Comparison of ENCODE assay signal across 9 cellular contexts in the genomic region with DNA sequence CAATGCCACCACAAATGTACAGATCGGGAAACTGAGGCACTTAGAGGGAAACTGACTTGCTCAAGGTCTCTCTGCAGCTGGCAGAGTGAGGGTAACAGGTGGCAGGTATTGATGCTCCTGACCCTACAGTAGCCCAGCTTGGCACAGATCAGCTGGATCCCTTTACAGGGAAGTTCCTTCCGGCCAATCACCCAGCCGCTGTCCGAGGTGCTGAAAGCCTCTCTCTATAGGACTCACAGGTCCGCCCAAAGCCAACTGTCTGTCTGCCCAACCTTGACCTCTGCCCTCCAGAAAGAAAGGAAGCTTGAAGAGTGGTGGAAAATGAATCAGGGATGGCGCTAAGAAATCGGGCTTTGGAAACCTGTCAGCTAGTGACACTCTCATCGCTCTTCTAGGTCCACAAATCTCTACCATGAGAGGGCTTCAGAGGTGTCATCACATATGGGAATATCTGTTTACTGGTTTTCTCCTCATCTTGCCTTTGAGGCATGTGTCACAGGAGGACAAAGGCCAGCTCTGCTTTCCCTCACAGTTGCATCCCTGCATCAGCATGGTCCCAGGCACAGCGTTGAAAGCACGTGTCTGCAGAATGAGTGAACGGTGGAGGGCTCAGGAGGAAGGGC.
DNase-seq lines count a peak whose midpoint lies in the region; ATAC-seq, FAIRE-seq and TF ChIP-seq lines count a peak whose summit lies in the region.
"Had no signal": no experiment of that assay in that cellular context is flagged by ENCODE, and none has a peak within 500 bp of the region (broad histone marks: within the 10 kb centered on the region; RNA-seq: fewer than 3 reads in every experiment).

No MANE protein-coding gene starts in this region.

- H3K36me3 Mint-ChIP-seq in Calu3 (ENCODE audit: insufficient read depth, unreplicated experiment) = no peaks in the 10 kb centered on the region

- H3K4me1 ChIP-seq in adipocyte (ENCODE audit: control insufficient read depth, insufficient read depth, low read length) = peaks cover 17% of the 10 kb centered on the region

- TF ChIP-seq CTCF in Calu3 (IDR thresholded peaks at IDR 0.05; ENCODE audit: unreplicated experiment) (no peak), LNCaP clone FGC (IDR thresholded peaks at IDR 0.05; ENCODE audit: control insufficient read depth, extremely low read depth, insufficient read depth) (no peak)

- H3K9me3 ChIP-seq in adipocyte (ENCODE audit: control insufficient read depth, low read length) = no peaks in the 10 kb centered on the region

- no peaks in the 10 kb centered on the region for H3K36me3 ChIP-seq in adipocyte (ENCODE audit: control insufficient read depth, insufficient read depth, low read length, severe bottlenecking)

- intact Hi-C loops in Calu3 (cut with micrococcal nuclease; ENCODE audit: unreplicated experiment) = no loop called here

- BruUV-seq in Calu3 (replicated peaks; lab: Mats Ljungman, UMichigan) = no TSS peak

- DNase-seq in Calu3 = peak; percentile 61
- peak; percentile 22 for DNase-seq in LNCaP clone FGC (ENCODE audit: low read depth)
- DNase-seq in adipocyte (ENCODE audit: low read depth) = peak; percentile 55
- DNase-seq in left lobe of liver (ENCODE audit: low spot score) = no peak
- DNase-seq in middle frontal gyrus (ENCODE audit: extremely low spot score, low spot score) = no peak
- no peak for DNase-seq in GM19239 (ENCODE audit: insufficient read length, low spot score)
- DNase-seq in C1 segment of cervical spinal cord (lab: John Stamatoyannopoulos, UW) = no peak

- CTCF ChIA-PET in Calu3 (lab: Charles Lee) = no interaction called here

- H3K4me3 Mint-ChIP-seq in Calu3 (ENCODE audit: low read depth, unreplicated experiment) = no peak overlapping the region

- H3K9me3 Mint-ChIP-seq in Calu3 (ENCODE audit: low read depth, unreplicated experiment) = no peaks in the 10 kb centered on the region

- H3K27ac Mint-ChIP-seq in Calu3 (ENCODE audit: unreplicated experiment) = no peak overlapping the region

- no peaks in the 10 kb centered on the region for H3K4me1 Mint-ChIP-seq in Calu3 (ENCODE audit: low read depth, unreplicated experiment)

- H3K4me3 ChIP-seq in LNCaP clone FGC (ENCODE audit: low read depth, low read length) = no peak overlapping the region
- H3K4me3 ChIP-seq in adipocyte (ENCODE audit: low read length) = no peak overlapping the region

- ATAC-seq in left lobe of liver (peak; percentile 51), HG03095 (IDR thresholded peaks at IDR 0.05; ENCODE audit: unreplicated experiment) (no peak)

- H3K27me3 Mint-ChIP-seq in Calu3 (ENCODE audit: unreplicated experiment) = peaks cover 51% of the 10 kb centered on the region

- H3K27me3 ChIP-seq in adipocyte (replicated peaks; ENCODE audit: control insufficient read depth, insufficient read depth, low read length) = peaks cover 43% of the 10 kb centered on the region

- H3K9ac ChIP-seq in adipocyte (ENCODE audit: low read length) = no peak overlapping the region

- FAIRE-seq in GM19239 (lab: Jason Lieb, UNC) = no peak
- FAIRE-seq: endometrium had no signal

Comparison
In these comparisons a context has a peak if more than half of its experiments do, and no peak if none do; other contexts are left out.
1. DNase-seq: peak in Calu3 (single experiment), LNCaP clone FGC (single experiment) and adipocyte (single experiment); none in left lobe of liver (single experiment), middle frontal gyrus (single experiment), GM19239 (single experiment) and C1 segment of cervical spinal cord (0 of 14).